In genomic region chr21:34305605-34306235, GRCh38 we compare ENCODE assay signal across 22 cellular contexts. TPM values are rescaled to one million over a fixed set of nuclear protein-coding genes. Genes with fewer than 3 reads are reported as not detected.
"Had no signal": no experiment of that assay in that cellular context is flagged by ENCODE, and none has a peak within 500 bp of the region (broad histone marks: within the 10 kb centered on the region; RNA-seq: fewer than 3 reads in every experiment).

No MANE protein-coding gene starts in this region.

- FAIRE-seq: TTC549 had no signal

- H3K9me3 ChIP-seq: body of pancreas, left lung, uterus had no signal

- DNase-seq: activated CD4-positive, alpha-beta memory T cell treated with anti-CD3 and anti-CD28 coated beads, Interleukin-2, amount 10 ng/mL, durations not matched to agents 7 days and 5 days; activated CD4-positive, alpha-beta T cell treated with anti-CD3 and anti-CD28 coated beads, Interleukin-2, amount 10 ng/mL, durations not matched to agents 24 days and 14 days; activated CD8-positive, alpha-beta memory T cell treated with anti-CD3 and anti-CD28 coated beads, Interleukin-2, amount 50 U/mL, for 48 hours; activated gamma-delta T cell; activated naive CD4-positive, alpha-beta T cell treated with anti-CD3 and anti-CD28 coated beads, Interleukin-2, amount 10 ng/mL, durations not matched to agents 7 days and 5 days; activated T-cell treated with anti-CD3 and anti-CD28 coated beads, Interleukin-2, amount 50 U/mL, for 24 hours; body of pancreas; kidney glomerular epithelial cell; left lung; stimulated activated CD4-positive, alpha-beta T cell treated with anti-CD3 and anti-CD28 coated beads, Interleukin-4, amount 100 ng/mL, for 24 hours; uterus; WERI-Rb-1 had no signal

- H3K4me3 ChIP-seq: body of pancreas, left lung, skin epidermis, uterus had no signal

- ATAC-seq: activated CD4-positive, CD25-positive, alpha-beta regulatory T cell treated with anti-CD3 and anti-CD28 coated beads, Interleukin-2, amount 50 U/mL, for 24 hours; body of pancreas; left lung; sciatic nerve; stimulated activated effector memory CD8-positive, alpha-beta T cell treated with anti-CD3 and anti-CD28 coated beads, Interleukin-12 subunit alpha, Interleukin-12 subunit beta, amount 100 ng/mL, for 72 hours had no signal

- H3K36me3 ChIP-seq: left lung, uterus, WERI-Rb-1 had no signal

- H3K4me1 ChIP-seq: body of pancreas, left lung, uterus had no signal

- H3K27me3 ChIP-seq: body of pancreas, left lung, uterus had no signal

- H3K27ac ChIP-seq: body of pancreas, left lung, uterus, WERI-Rb-1 had no signal

RNA-seq across cellular contexts. Expression of gene KCNE2, which starts 58.1 kb away (rescaled TPM):
- total RNA-seq: activated CD4-positive, alpha-beta memory T cell treated with anti-CD3 and anti-CD28 coated beads, Interleukin-2, amount 10 ng/mL, durations not matched to agents 7 days and 5 days; activated CD4-positive, alpha-beta T cell treated with anti-CD3 and anti-CD28 coated beads, Interleukin-2, amount 10 ng/mL, durations not matched to agents 24 days and 14 days; body of pancreas; endothelial cell of umbilical vein; left lung; lung microvascular endothelial cell; mucosa of gallbladder; posterior vena cava; T-helper 1 cell treated with Interleukin-12 subunit alpha and Interleukin-12 subunit beta and Interleukin-4 antibody, amounts not matched to agents 30 ng/mL and 1 ng/mL, for 36 hours had no signal
- polyA plus RNA-seq: endothelial cell of umbilical vein had no signal
